8 cellular contexts compared by ENCODE assay signal in genomic region chr10:79052311-79053080, GRCh38. TPM values are rescaled to one million over a fixed set of nuclear protein-coding genes. Genes with fewer than 3 reads are reported as not detected.
A peak's percentile ranks its signal among the peaks of the same experiment; 100 is the strongest.
DNase-seq lines count a peak whose midpoint lies in the region; ATAC-seq and TF ChIP-seq lines count a peak whose summit lies in the region.

No MANE protein-coding gene starts in this region.

- no peak overlapping the region for H4K91ac ChIP-seq in neuronal stem cell (ENCODE audit: low read depth, low read length, poor library complexity)

- no CpG with 5 or more reads among the region's 12 CpGs for WGBS in neuronal stem cell (ENCODE audit: extremely low coverage in 2 of 2, insufficient read length in 2 of 2, insufficient replicate concordance in 1 of 2), 2 donors

- H3K27ac ChIP-seq in neuronal stem cell (replicated peaks; ENCODE audit: low read length): no peak overlapping the region

- H3K18ac ChIP-seq in neuronal stem cell (ENCODE audit: low read length): peak overlapping the region; percentile 58

- H3K27me3 ChIP-seq in neuronal stem cell (ENCODE audit: control insufficient read depth in 3 of 3, insufficient read depth in 3 of 3, low read depth in 1 of 3, low read length in 3 of 3): peaks cover 0 to 4% (median 0%) of the 10 kb centered on the region in 3 experiments

- no peaks in the 10 kb centered on the region for H3K36me3 ChIP-seq in neuronal stem cell (replicated peaks in 1 of 2; ENCODE audit: control insufficient read depth in 2 of 2, insufficient read depth in 2 of 2, low read length in 2 of 2)

- ATAC-seq in natural killer cell treated with Interleukin-12 subunit alpha and Interleukin-12 subunit beta and Interleukin-15 and Interleukin-18, amount 100 ng/mL, for 72 hours: no peak

- peak overlapping the region; percentile 7 for H2BK5ac ChIP-seq in neuronal stem cell (ENCODE audit: low read length)

- H3K9me3 Mint-ChIP-seq in brain: peaks cover 0 to under 1% (median 0%) of the 10 kb centered on the region in 5 experiments
- H3K9me3 Mint-ChIP-seq in natural killer cell treated with Interleukin-12 subunit alpha and Interleukin-12 subunit beta and Interleukin-15 and Interleukin-18, amount 100 ng/mL, for 72 hours: no peaks in the 10 kb centered on the region

- no peak overlapping the region for H2AK5ac ChIP-seq in neuronal stem cell (ENCODE audit: low read depth, low read length)

- H2AFZ ChIP-seq in neuronal stem cell (ENCODE audit: low read length): peak overlapping the region; percentile 78

- no peaks in the 10 kb centered on the region for H3K79me1 ChIP-seq in neuronal stem cell (ENCODE audit: low read depth, low read length)

- no peaks in the 10 kb centered on the region for H3K9me3 ChIP-seq in neuronal stem cell (replicated peaks in 1 of 2; ENCODE audit: control insufficient read depth in 2 of 2, insufficient read depth in 1 of 2, low read depth in 1 of 2, low read length in 2 of 2)

- H3K4me2 ChIP-seq in neuronal stem cell (ENCODE audit: insufficient read depth, low read length, poor library complexity, severe bottlenecking): no peak overlapping the region

- H3K14ac ChIP-seq in neuronal stem cell (ENCODE audit: low read length): no peak overlapping the region

- no peak overlapping the region for H3K4me3 ChIP-seq in neuronal stem cell (ENCODE audit: low read length in 2 of 2)

- TF ChIP-seq CTCF in brain (conservative IDR thresholded peaks at IDR 0.05): peak; percentile 46 to 72
- no peak for TF ChIP-seq CTCF in GM10266 (IDR thresholded peaks at IDR 0.05; ENCODE audit: control insufficient read depth, insufficient read depth, low read depth, missing control alignments)

- H3K4me1 Mint-ChIP-seq in brain: peaks cover 57% of the 10 kb centered on the region
- H3K4me1 Mint-ChIP-seq in natural killer cell treated with Interleukin-12 subunit alpha and Interleukin-12 subunit beta and Interleukin-15 and Interleukin-18, amount 100 ng/mL, for 72 hours (ENCODE audit: low read depth in 2 of 2): peaks cover 8 to 9% of the 10 kb centered on the region in 2 donors

- H2BK15ac ChIP-seq in neuronal stem cell (ENCODE audit: low read length): no peak overlapping the region

- H3K27me3 Mint-ChIP-seq in brain: peaks cover 3% of the 10 kb centered on the region
- no peaks in the 10 kb centered on the region for H3K27me3 Mint-ChIP-seq in natural killer cell treated with Interleukin-12 subunit alpha and Interleukin-12 subunit beta and Interleukin-15 and Interleukin-18, amount 100 ng/mL, for 72 hours

- no peaks in the 10 kb centered on the region for H3K36me3 Mint-ChIP-seq in brain
- no peaks in the 10 kb centered on the region for H3K36me3 Mint-ChIP-seq in natural killer cell treated with Interleukin-12 subunit alpha and Interleukin-12 subunit beta and Interleukin-15 and Interleukin-18, amount 100 ng/mL, for 72 hours

- peaks cover 19 to 33% of the 10 kb centered on the region in 2 donors for H3K4me1 ChIP-seq in neuronal stem cell (ENCODE audit: control insufficient read depth in 2 of 2, insufficient read depth in 1 of 2, low read depth in 1 of 2, low read length in 2 of 2)

- no peak overlapping the region for H3K9ac ChIP-seq in neuronal stem cell (ENCODE audit: low read depth, low read length, poor library complexity)

- H3K27ac Mint-ChIP-seq in brain: peak overlapping the region; percentile 40 to 95 (median 84)
- H3K27ac Mint-ChIP-seq in natural killer cell treated with Interleukin-12 subunit alpha and Interleukin-12 subunit beta and Interleukin-15 and Interleukin-18, amount 100 ng/mL, for 72 hours: no peak overlapping the region

- no peak overlapping the region for H2BK12ac ChIP-seq in neuronal stem cell (ENCODE audit: low read length)

- H2BK120ac ChIP-seq in neuronal stem cell (ENCODE audit: low read depth, low read length): no peak overlapping the region

- H3K4me3 Mint-ChIP-seq in brain: peak overlapping the region in 3 of 5 experiments; percentile 9 to 30 (median 12)
- H3K4me3 Mint-ChIP-seq in natural killer cell treated with Interleukin-12 subunit alpha and Interleukin-12 subunit beta and Interleukin-15 and Interleukin-18, amount 100 ng/mL, for 72 hours: no peak overlapping the region

- peak overlapping the region; percentile 3 for H3K23ac ChIP-seq in neuronal stem cell (ENCODE audit: low read depth, low read length, poor library complexity)

- DNase-seq in NCI-H82 (lab: John Stamatoyannopoulos, UW) (peak; percentile 39), NCI-H82 treated with DMSO at 0.1 percent for 48 hours (lab: John Stamatoyannopoulos, UW; ENCODE audit: unreplicated experiment) (no peak), LHCN-M2 (ENCODE audit: low read depth) (peak; percentile 5), neuronal stem cell (ENCODE audit: low spot score) (peak; percentile 27), occipital lobe (lab: John Stamatoyannopoulos, UW) (no peak), GM10266 (ENCODE audit: extremely low spot score) (no peak)
- DNase-seq in natural killer cell treated with Interleukin-12 subunit alpha and Interleukin-12 subunit beta and Interleukin-15 and Interleukin-18, amount 100 ng/mL, for 72 hours (ENCODE audit: low spot score): no peak

- H3K4ac ChIP-seq in neuronal stem cell (ENCODE audit: low read length): no peak overlapping the region

- H4K8ac ChIP-seq in neuronal stem cell (ENCODE audit: low read depth, low read length): no peak overlapping the region

RNA-seq across cellular contexts. Expression of gene ZMIZ1, which starts 16.3 kb away (rescaled TPM):
- total RNA-seq in LHCN-M2 (2014; rRNA removed) (10.6 and 12.5 TPM in 2 replicates), occipital lobe (29.5 TPM)
- polyA plus RNA-seq in LHCN-M2 (2012): 15.8 TPM
- 90.5 TPM for polyA plus RNA-seq in brain (ENCODE audit: insufficient read depth, low read depth, low replicate concordance)
- polyA plus RNA-seq in neuronal stem cell (2013, experiment 1 of 2): 21.6 TPM
- polyA plus RNA-seq in neuronal stem cell (2013, experiment 2 of 2): 24.3 TPM
- total RNA-seq in natural killer cell treated with Interleukin-12 subunit alpha and Interleukin-12 subunit beta and Interleukin-15 and Interleukin-18, amount 100 ng/mL, for 72 hours: 10 to 100 TPM; 49.7 to 54.4 TPM

Comparison
In these comparisons a context has a peak if more than half of its experiments do, and no peak if none do; other contexts are left out.
1. DNase-seq: peak in NCI-H82 (single experiment), LHCN-M2 (single experiment) and neuronal stem cell (single experiment); none in NCI-H82 treated with DMSO at 0.1 percent for 48 hours (single experiment), occipital lobe (single experiment), natural killer cell treated with Interleukin-12 subunit alpha and Interleukin-12 subunit beta and Interleukin-15 and Interleukin-18, amount 100 ng/mL, for 72 hours (single experiment) and GM10266 (single experiment).
2. H3K27ac Mint-ChIP-seq: peak in brain (5 of 5); none in natural killer cell treated with Interleukin-12 subunit alpha and Interleukin-12 subunit beta and Interleukin-15 and Interleukin-18, amount 100 ng/mL, for 72 hours (0 of 2).